In genomic region chr1:28135910-28136635, GRCh38 we compare ENCODE assay signal across 24 cellular contexts. TPM values are rescaled to one million over a fixed set of nuclear protein-coding genes. Genes with fewer than 3 reads are reported as not detected.
DNase-seq lines count a peak whose midpoint lies in the region; ATAC-seq and TF ChIP-seq lines count a peak whose summit lies in the region.
"Had no signal": no experiment of that assay in that cellular context is flagged by ENCODE, and none has a peak within 500 bp of the region (broad histone marks: within the 10 kb centered on the region; RNA-seq: fewer than 3 reads in every experiment).

No MANE protein-coding gene starts in this region.

- no peaks in the 10 kb centered on the region for H4K20me1 ChIP-seq in OCI-LY3 (ENCODE audit: insufficient read depth, low read length)
- H4K20me1 ChIP-seq in hepatocyte (ENCODE audit: insufficient read depth, poor library complexity, severe bottlenecking) = no peaks in the 10 kb centered on the region

- TF ChIP-seq CTCF in OCI-LY3 (IDR thresholded peaks at IDR 0.05; ENCODE audit: low read depth, low read length) = no peak
- no peak for TF ChIP-seq CTCF in hepatocyte (IDR thresholded peaks at IDR 0.05; ENCODE audit: poor library complexity)
- no peak for TF ChIP-seq CTCF in upper lobe of right lung (IDR thresholded peaks at IDR 0.05)
- no peak for TF ChIP-seq CTCF in psoas muscle (IDR thresholded peaks at IDR 0.05)

- H2AFZ ChIP-seq in OCI-LY3 (ENCODE audit: low read depth, low read length) (no peak overlapping the region), hepatocyte (no peak overlapping the region)

- no peaks in the 10 kb centered on the region for H3K9me3 ChIP-seq in OCI-LY3 (ENCODE audit: insufficient read depth, low read length)
- no peaks in the 10 kb centered on the region for H3K9me3 ChIP-seq in hepatocyte (ENCODE audit: low read depth)
- no peaks in the 10 kb centered on the region for H3K9me3 ChIP-seq in upper lobe of right lung
- H3K9me3 ChIP-seq in psoas muscle = no peaks in the 10 kb centered on the region
- H3K9me3 ChIP-seq: breast epithelium, colonic mucosa, HAP-1, testis had no signal

- no peak overlapping the region for H3K4me3 ChIP-seq in OCI-LY3 (ENCODE audit: low read length)
- H3K4me3 ChIP-seq in hepatocyte = no peak overlapping the region
- H3K4me3 ChIP-seq in upper lobe of right lung = no peak overlapping the region
- no peak overlapping the region for H3K4me3 ChIP-seq in psoas muscle
- H3K4me3 ChIP-seq: breast epithelium, colonic mucosa, HAP-1, testis had no signal

- WGBS in hepatocyte (ENCODE audit: low lambda C conversion rate, missing lambda C conversion rate) = 84% methylated on average over 6 of the region's 6 CpGs
- 78 to 82% (median 81%) methylated on average over 6 of the region's 6 CpGs for WGBS in psoas muscle, 3 donors

- H3K27ac ChIP-seq in OCI-LY3 (ENCODE audit: low read length) (no peak overlapping the region), hepatocyte (peak overlapping the region; percentile 4), upper lobe of right lung (peak overlapping the region; percentile 61), psoas muscle (no peak overlapping the region)
- H3K27ac ChIP-seq: breast epithelium, testis had no signal

- H3K4me2 ChIP-seq in OCI-LY3 (ENCODE audit: low read length) = peak overlapping the region; percentile 26; the same call in 1 of the 2 replicates
- H3K4me2 ChIP-seq in hepatocyte = no peak overlapping the region

- H3K79me2 ChIP-seq in OCI-LY3 (ENCODE audit: low read length) = no peaks in the 10 kb centered on the region
- no peaks in the 10 kb centered on the region for H3K79me2 ChIP-seq in hepatocyte

- H3K36me3 ChIP-seq in OCI-LY3 (replicated peaks; ENCODE audit: low read depth, low read length) (no peaks in the 10 kb centered on the region), hepatocyte (replicated peaks; ENCODE audit: insufficient read depth, low read depth) (no peaks in the 10 kb centered on the region), upper lobe of right lung (no peaks in the 10 kb centered on the region), psoas muscle (ENCODE audit: insufficient read depth in 1 of 2, low read depth in 1 of 2) (no peaks in the 10 kb centered on the region)
- H3K36me3 ChIP-seq: breast epithelium, colonic mucosa, HAP-1 had no signal

- no peak for ATAC-seq in upper lobe of right lung
- ATAC-seq in GM18868 (IDR thresholded peaks at IDR 0.05; ENCODE audit: unreplicated experiment) = no peak
- ATAC-seq in psoas muscle = no peak
- ATAC-seq: activated CD8-positive, alpha-beta T cell treated with anti-CD3 and anti-CD28 coated beads, Interleukin-2, amount 10 ng/mL, durations not matched to agents 7 days and 5 days had no signal

- H3K4me1 ChIP-seq in OCI-LY3 (ENCODE audit: low read length) (peaks cover 34% of the 10 kb centered on the region), hepatocyte (ENCODE audit: insufficient read depth) (no peaks in the 10 kb centered on the region), upper lobe of right lung (peaks cover 8% of the 10 kb centered on the region), psoas muscle (no peaks in the 10 kb centered on the region)
- H3K4me1 ChIP-seq: breast epithelium, colonic mucosa, HAP-1 had no signal

- H3K27me3 ChIP-seq in OCI-LY3 (ENCODE audit: low read depth, low read length) (peaks cover 8% of the 10 kb centered on the region; the same call in 1 of the 2 replicates), hepatocyte (no peaks in the 10 kb centered on the region), upper lobe of right lung (no peaks in the 10 kb centered on the region), psoas muscle (ENCODE audit: insufficient read depth in 3 of 3, low read length in 2 of 3) (no peaks in the 10 kb centered on the region)
- H3K27me3 ChIP-seq: breast epithelium, colonic mucosa, testis had no signal

- H3K9ac ChIP-seq in OCI-LY3 (ENCODE audit: low read length) = no peak overlapping the region

- peak; percentile 36 for DNase-seq in NOMO-1 treated with DMSO at 0.1 percent for 48 hours (lab: John Stamatoyannopoulos, UW; ENCODE audit: unreplicated experiment)
- DNase-seq in NOMO-1 treated with dmso at 0.1 percent for 144 hours (lab: John Stamatoyannopoulos, UW; ENCODE audit: unreplicated experiment) = no peak
- DNase-seq in hepatocyte (ENCODE audit: low spot score) = no peak
- DNase-seq in upper lobe of right lung = no peak
- DNase-seq in psoas muscle = no peak
- no peak for DNase-seq in A172 (ENCODE audit: low spot score)
- DNase-seq: 8988T; activated CD4-positive, CD25-positive, alpha-beta regulatory T cell treated with anti-CD3 and anti-CD28 coated beads, Interleukin-2, amount 50 U/mL, for 72 hours; activated CD8-positive, alpha-beta T cell treated with anti-CD3 and anti-CD28 coated beads, Interleukin-2, amount 10 ng/mL, durations not matched to agents 7 days and 5 days; activated naive CD4-positive, alpha-beta T cell; colonic mucosa; left cardiac atrium; midbrain; NCI-H1694 treated with DMSO at 0.1 percent for 48 hours; NCI-H526 treated with DMSO at 0.1 percent for 48 hours; small intestine; stimulated activated CD4-positive, alpha-beta T cell treated with anti-CD3 and anti-CD28 coated beads, Interleukin-2, amount 100 ng/mL, for 48 hours; stimulated activated naive CD4-positive, alpha-beta T cell; testis had no signal

- no peaks in the 10 kb centered on the region for H3K9me2 ChIP-seq in hepatocyte (replicated peaks; ENCODE audit: insufficient read depth)

- intact Hi-C loops in upper lobe of right lung (cut with DNase I) (no loop called here), psoas muscle (cut with DNase I) (no loop called here)

RNA-seq across cellular contexts. Expression of gene PTAFR, which starts 40.4 kb away (rescaled TPM):
- total RNA-seq in hepatocyte = 0.37 and 0.96 TPM in 2 replicates
- polyA plus RNA-seq in hepatocyte = 0.29 and 1.4 TPM in 2 replicates
- 31.6 TPM for total RNA-seq in upper lobe of right lung
- total RNA-seq in psoas muscle = 1 to 10 TPM in 3 of 4 donors, under 1 TPM in 1; 0.92 to 1.4 (median 1.2) TPM
- polyA plus RNA-seq in psoas muscle = under 1 TPM; 0.31 to 0.90 (median 0.49) TPM
- not detected in 2 replicates for total RNA-seq in A172 (2014; rRNA removed; shearing (Covaris generic))
- total RNA-seq: glomerular endothelial cell had no signal

RNA-seq across cellular contexts. Expression of gene EYA3, which starts 47.7 kb away (rescaled TPM):
- total RNA-seq in hepatocyte = 13.5 and 19.9 TPM in 2 replicates
- polyA plus RNA-seq in hepatocyte = 4.2 and 6.9 TPM in 2 replicates
- total RNA-seq in upper lobe of right lung = 21.0 TPM
- total RNA-seq in psoas muscle = 10 to 100 TPM; 13.1 to 15.3 (median 14.0) TPM
- 10 to 100 TPM in 1 of 3 donors, 1 to 10 TPM in 2; 3.6 to 10.8 (median 5.1) TPM for polyA plus RNA-seq in psoas muscle
- total RNA-seq in A172 (2014; rRNA removed; shearing (Covaris generic)) = 6.8 and 10.4 TPM in 2 replicates

Comparison
In these comparisons a context has a peak if more than half of its experiments do, and no peak if none do; other contexts are left out.
1. H3K27ac ChIP-seq: peak in hepatocyte (single experiment) and upper lobe of right lung (single experiment); none in OCI-LY3 (single experiment) and psoas muscle (single experiment).
2. RNA of gene PTAFR, which starts 40.4 kb away (total RNA-seq): 31.6 TPM in upper lobe of right lung (single experiment); 0.92 to 1.4 TPM in psoas muscle, 0.37 to 0.96 TPM in hepatocyte and not detected in A172; every median in the first group is over 10 times any median in the second.